In the genomic region with DNA sequence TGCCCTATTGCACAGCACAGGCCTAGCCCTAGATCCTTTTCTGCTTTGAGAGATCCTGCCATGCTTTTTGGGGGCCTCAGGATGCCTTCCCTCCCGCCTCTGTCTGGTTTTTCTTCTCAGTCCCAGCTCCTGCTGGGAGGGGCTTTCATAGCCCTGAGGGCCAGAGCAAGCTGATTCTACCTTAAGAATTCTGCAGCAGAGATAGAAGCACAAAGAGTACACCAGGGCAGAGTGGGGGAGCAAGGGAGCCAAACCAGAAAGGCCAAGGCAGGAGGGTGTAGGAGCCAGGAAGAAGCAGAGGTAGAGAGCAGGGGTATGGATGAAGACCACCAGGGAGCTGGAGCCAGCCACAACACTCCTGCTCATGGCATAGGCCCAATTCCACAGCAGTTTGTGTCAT, we compare ENCODE assay signal across 12 cellular contexts. TPM values are rescaled to one million over a fixed set of nuclear protein-coding genes. Genes with fewer than 3 reads are reported as not detected.
DNase-seq lines count a peak whose midpoint lies in the region; ATAC-seq and TF ChIP-seq lines count a peak whose summit lies in the region.
"Had no signal": no experiment of that assay in that cellular context is flagged by ENCODE, and none has a peak within 500 bp of the region (broad histone marks: within the 10 kb centered on the region; RNA-seq: fewer than 3 reads in every experiment).

No MANE protein-coding gene starts in this region.

- no peak overlapping the region for H2AFZ ChIP-seq in GM23338

- H3K4me3 Mint-ChIP-seq in GM23338 (no peak overlapping the region), natural killer cell (no peak overlapping the region)
- H3K4me3 Mint-ChIP-seq in activated naive CD8-positive, alpha-beta T cell treated with anti-CD3 and anti-CD28 coated beads, Interleukin-2, amount 10 ng/mL, durations not matched to agents 7 days and 5 days, result no peak overlapping the region

- H3K36me3 ChIP-seq in GM23338 (ENCODE audit: insufficient read depth) (no peaks in the 10 kb centered on the region), thyroid gland (no peaks in the 10 kb centered on the region)
- H3K36me3 ChIP-seq: esophagus muscularis mucosa, ovary had no signal

- no peaks in the 10 kb centered on the region; the same call in 1 of the 2 replicates for H4K20me1 ChIP-seq in GM23338 (replicated peaks; ENCODE audit: insufficient read depth)

- peaks cover 8% of the 10 kb centered on the region for H3K79me2 ChIP-seq in GM23338 (replicated peaks; ENCODE audit: insufficient read depth)

- 89 to 93% methylated on average over 1 of the region's 1 CpG for WGBS in thyroid gland, 2 donors

- TF ChIP-seq CTCF in GM23338 (conservative IDR thresholded peaks at IDR 0.05; ENCODE audit: low read depth in 2 of 2) (no peak), natural killer cell (IDR thresholded peaks at IDR 0.05) (no peak), thyroid gland (IDR thresholded peaks at IDR 0.05) (no peak)

- H3K4me2 ChIP-seq in GM23338, result no peak overlapping the region

- H3K4me3 ChIP-seq in GM23338, result no peak overlapping the region
- no peak overlapping the region for H3K4me3 ChIP-seq in thyroid gland (replicated peaks in 1 of 3)
- H3K4me3 ChIP-seq: esophagus muscularis mucosa, ovary had no signal

- POLR2A ChIA-PET in activated naive CD8-positive, alpha-beta T cell treated with anti-CD3 and anti-CD28 coated beads, Interleukin-2, amount 10 ng/mL, durations not matched to agents 7 days and 5 days (lab: Charles Lee), result no interaction called here

- intact Hi-C loops in natural killer cell (cut with micrococcal nuclease) (no loop called here), thyroid gland (cut with DNase I) (no loop called here)

- H3K9me3 Mint-ChIP-seq in GM23338, result no peaks in the 10 kb centered on the region
- H3K9me3 Mint-ChIP-seq in activated naive CD8-positive, alpha-beta T cell treated with anti-CD3 and anti-CD28 coated beads, Interleukin-2, amount 10 ng/mL, durations not matched to agents 7 days and 5 days, result no peaks in the 10 kb centered on the region
- no peaks in the 10 kb centered on the region for H3K9me3 Mint-ChIP-seq in natural killer cell

- no peak for TF ChIP-seq POLR2A in thyroid gland (IDR thresholded peaks at IDR 0.05)

- H3K36me3 Mint-ChIP-seq in GM23338 (ENCODE audit: low read depth) (no peaks in the 10 kb centered on the region), natural killer cell (peaks cover 7% of the 10 kb centered on the region)
- H3K36me3 Mint-ChIP-seq in activated naive CD8-positive, alpha-beta T cell treated with anti-CD3 and anti-CD28 coated beads, Interleukin-2, amount 10 ng/mL, durations not matched to agents 7 days and 5 days, result peaks cover 2% of the 10 kb centered on the region

- ATAC-seq in GM23338 (peak; percentile 45), natural killer cell (no peak), GM21423 (IDR thresholded peaks at IDR 0.05; ENCODE audit: unreplicated experiment) (no peak)
- no peak for ATAC-seq in activated naive CD8-positive, alpha-beta T cell treated with anti-CD3 and anti-CD28 coated beads, Interleukin-2, amount 10 ng/mL, durations not matched to agents 7 days and 5 days (ENCODE audit: low read depth)

- H3K27ac ChIP-seq in GM23338 (ENCODE audit: low read depth), result no peak overlapping the region
- peak overlapping the region; percentile 69 to 90 (median 90) for H3K27ac ChIP-seq in thyroid gland
- H3K27ac ChIP-seq: ovary had no signal

- H3K27me3 ChIP-seq in GM23338 (ENCODE audit: insufficient read depth) (no peaks in the 10 kb centered on the region), thyroid gland (no peaks in the 10 kb centered on the region)
- H3K27me3 ChIP-seq: esophagus muscularis mucosa, ovary had no signal

- H3K27me3 Mint-ChIP-seq in GM23338 (ENCODE audit: insufficient read depth, low read depth, poor library complexity) (peaks cover 1% of the 10 kb centered on the region), natural killer cell (ENCODE audit: low read depth in 2 of 2) (no peaks in the 10 kb centered on the region)
- H3K27me3 Mint-ChIP-seq in activated naive CD8-positive, alpha-beta T cell treated with anti-CD3 and anti-CD28 coated beads, Interleukin-2, amount 10 ng/mL, durations not matched to agents 7 days and 5 days, result peaks cover 4% of the 10 kb centered on the region

- H3K4me1 Mint-ChIP-seq in GM23338, result peaks cover 24% of the 10 kb centered on the region
- H3K4me1 Mint-ChIP-seq in activated naive CD8-positive, alpha-beta T cell treated with anti-CD3 and anti-CD28 coated beads, Interleukin-2, amount 10 ng/mL, durations not matched to agents 7 days and 5 days, result peaks cover 43% of the 10 kb centered on the region
- H3K4me1 Mint-ChIP-seq in natural killer cell, result peaks cover 60 to 66% of the 10 kb centered on the region in 2 donors

- DNase-seq in GM23338 (ENCODE audit: low spot score), result no peak
- DNase-seq in activated naive CD8-positive, alpha-beta T cell treated with anti-CD3 and anti-CD28 coated beads, Interleukin-2, amount 10 ng/mL, durations not matched to agents 7 days and 5 days, result no peak
- DNase-seq in natural killer cell, result no peak
- DNase-seq in thyroid gland, result no peak
- no peak for DNase-seq in A172 (ENCODE audit: low spot score)
- no peak for DNase-seq in NCI-H1417 (lab: John Stamatoyannopoulos, UW)
- DNase-seq: GOT3; hippocampal formation; ovary; stimulated activated CD4-positive, alpha-beta T cell treated with anti-CD3 and anti-CD28 coated beads, Interleukin-12 subunit alpha, Interleukin-12 subunit beta, amount 100 ng/mL, for 4 hours had no signal

- H3F3A ChIP-seq in GM23338 (replicated peaks; ENCODE audit: low read depth), result no peaks in the 10 kb centered on the region

- no peaks in the 10 kb centered on the region for H3K9me3 ChIP-seq in thyroid gland
- H3K9me3 ChIP-seq: esophagus muscularis mucosa, ovary had no signal

- no peaks in the 10 kb centered on the region for H3K9me2 ChIP-seq in GM23338 (ENCODE audit: insufficient read depth)

- H3K4me1 ChIP-seq in GM23338 (ENCODE audit: insufficient read depth), result peaks cover 19% of the 10 kb centered on the region
- H3K4me1 ChIP-seq in thyroid gland, result peaks cover 73 to 89% of the 10 kb centered on the region in 2 donors

- H3K27ac Mint-ChIP-seq in GM23338, result peak overlapping the region; percentile 50; the same call in 1 of the 2 replicates
- H3K27ac Mint-ChIP-seq in activated naive CD8-positive, alpha-beta T cell treated with anti-CD3 and anti-CD28 coated beads, Interleukin-2, amount 10 ng/mL, durations not matched to agents 7 days and 5 days, result peak overlapping the region; percentile 54
- H3K27ac Mint-ChIP-seq in natural killer cell, result peak overlapping the region; percentile 26 to 83

TF ChIP-seq in GM23338, 12 proteins besides CTCF, POLR2A, EP300 and RAD21:
- TF ChIP-seq ZNF331 (CRISPR knock-in tag; IDR thresholded peaks at IDR 0.05; ENCODE audit: low read depth) (no peak), JUNB (IDR thresholded peaks at IDR 0.05; ENCODE audit: unreplicated experiment) (no peak), NANOG (IDR thresholded peaks at IDR 0.05; ENCODE audit: borderline replicate concordance) (no peak), ZNF114 (CRISPR knock-in tag; IDR thresholded peaks at IDR 0.05) (no peak)
TF ChIP-seq in GM23338: peak in this region for 0.

RNA-seq across cellular contexts. Expression of a gene that starts 18.1 kb away (rescaled TPM):
- total RNA-seq in GM23338 (2014; rRNA removed; shearing (Covaris generic)), result 8.3 and 9.1 TPM in 2 replicates
- polyA plus RNA-seq in GM23338 (2016; fragmentation: Nextera tagmentation; extraction: Ambion mirVana), result 5.8 and 5.9 TPM in 2 replicates
- total RNA-seq in activated naive CD8-positive, alpha-beta T cell treated with anti-CD3 and anti-CD28 coated beads, Interleukin-2, amount 10 ng/mL, durations not matched to agents 7 days and 5 days, result 10 to 100 TPM; 12.7 to 12.9 TPM
- total RNA-seq in natural killer cell, result 100 to 1,000 TPM in 1 of 3 donors, 10 to 100 TPM in 2; 89.4 to 129 (median 91.0) TPM
- 10 to 100 TPM; 60.2 to 90.4 (median 82.0) TPM for total RNA-seq in thyroid gland
- total RNA-seq in A172 (2014; rRNA removed; shearing (Covaris generic)), result 85.4 and 90.2 TPM in 2 replicates
